Comparison of ENCODE assay signal across 24 cellular contexts in the genomic region with DNA sequence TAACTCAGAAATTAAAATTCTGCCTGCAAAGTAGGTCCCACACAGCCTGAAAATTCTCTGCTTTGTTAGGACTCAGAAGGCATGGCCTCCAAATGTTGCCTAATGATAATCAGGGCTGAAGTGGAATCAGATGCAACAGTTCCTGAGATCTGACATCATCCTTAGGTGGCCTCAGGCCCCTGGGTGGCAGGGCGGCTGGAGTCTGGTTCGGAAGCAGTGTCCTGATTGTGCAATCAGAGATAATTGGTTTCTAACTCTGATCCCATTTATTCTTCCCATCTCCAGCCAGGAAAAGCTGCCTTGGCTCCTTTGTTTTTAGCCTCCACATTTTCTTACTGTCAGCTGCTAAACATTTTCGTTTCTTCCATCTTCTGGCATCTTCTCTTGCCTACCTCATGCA.
"Had no signal": no experiment of that assay in that cellular context is flagged by ENCODE, and none has a peak within 500 bp of the region (broad histone marks: within the 10 kb centered on the region; RNA-seq: fewer than 3 reads in every experiment).

No MANE protein-coding gene starts in this region.

- DNase-seq: activated CD4-positive, alpha-beta memory T cell treated with anti-CD3 and anti-CD28 coated beads for 36 hours; activated CD4-positive, alpha-beta T cell treated with anti-CD3 and anti-CD28 coated beads for 1 hour; activated CD4-positive, alpha-beta T cell treated with anti-CD3 and anti-CD28 coated beads, Interleukin-2, amount 10 ng/mL, durations not matched to agents 7 days and 5 days; activated CD8-positive, alpha-beta memory T cell treated with anti-CD3 and anti-CD28 coated beads for 24 hours; activated effector memory CD4-positive, alpha-beta T cell treated with anti-CD3 and anti-CD28 coated beads, Interleukin-2, amount 50 U/mL, for 16 hours; activated naive CD4-positive, alpha-beta T cell treated with Interleukin-2 at 50 U/mL for 16 hours; activated naive CD8-positive, alpha-beta T cell treated with anti-CD3 and anti-CD28 coated beads, Interleukin-2, amount 50 U/mL, for 24 hours; activated T-cell treated with anti-CD3 and anti-CD28 coated beads, Interleukin-2, amount 50 U/mL, for 4 hours; amygdala; NCI-H1048; NCI-H146; NCI-H187 treated with DMSO at 0.1 percent for 48 hours; NCI-H2081 treated with DMSO at 0.1 percent for 48 hours; NCI-H2171 treated with DMSO at 0.1 percent for 48 hours; NCI-H345; NCI-H510A; Peyer's patch; Right ventricle myocardium superior; SJCRH30; SW 1271 had no signal

- ATAC-seq: activated naive CD4-positive, alpha-beta T cell treated with anti-CD3 and anti-CD28 coated beads, Interleukin-2, amount 50 U/mL, for 72 hours; activated naive CD8-positive, alpha-beta T cell treated with anti-CD3 and anti-CD28 coated beads, Interleukin-2, amount 50 U/mL, for 24 hours; activated T-cell treated with anti-CD3 and anti-CD28 coated beads, Interleukin-2, amount 50 U/mL, for 4 hours; SK-N-SH treated with all-trans-retinoic acid at 6 μM for 48 hours; WTC11 had no signal

- H3K4me1 ChIP-seq: SJCRH30 had no signal

- H3K9me3 ChIP-seq: Peyer's patch, SJCRH30 had no signal

- H3K27me3 ChIP-seq: Peyer's patch, SJCRH30 had no signal

- H3K36me3 ChIP-seq: Peyer's patch, SJCRH30 had no signal

- H3K27ac ChIP-seq: Peyer's patch, RWPE1, SJCRH30 had no signal

- H3K4me3 ChIP-seq: Peyer's patch, SJCRH30 had no signal
